ENCODE assay signal across 10 cellular contexts in genomic region chr13:29465741-29466293, GRCh38.
DNase-seq lines count a peak whose midpoint lies in the region; ATAC-seq and TF ChIP-seq lines count a peak whose summit lies in the region.
"Had no signal": no experiment of that assay in that cellular context is flagged by ENCODE, and none has a peak within 500 bp of the region (broad histone marks: within the 10 kb centered on the region; RNA-seq: fewer than 3 reads in every experiment).

No MANE protein-coding gene starts in this region.

- H3K27me3 Mint-ChIP-seq in HFFc6 (ENCODE audit: insufficient read depth) (peaks cover 4% of the 10 kb centered on the region; the same call in 1 of the 2 replicates), immature natural killer cell (ENCODE audit: low read depth in 3 of 3) (peaks cover 0 to 5% (median 0%) of the 10 kb centered on the region in 3 donors)

- no peak for TF ChIP-seq CTCF in HFFc6 (IDR thresholded peaks at IDR 0.05)
- TF ChIP-seq CTCF in astrocyte of the cerebellum (IDR thresholded peaks at IDR 0.05; ENCODE audit: low read depth, low read length, missing control alignments): no peak

- in situ Hi-C loops in astrocyte of the cerebellum (cut with HindIII; ENCODE audit: low sequenced_read_pairs): no loop called here

- intact Hi-C loops in left cardiac atrium (cut with DNase I): no loop called here

- no peak overlapping the region for H3K4me3 ChIP-seq in astrocyte of the cerebellum (ENCODE audit: low read depth, low read length)
- H3K4me3 ChIP-seq: SJSA1 had no signal

- H3K36me3 Mint-ChIP-seq in HFFc6 (ENCODE audit: low read depth): no peaks in the 10 kb centered on the region
- no peaks in the 10 kb centered on the region for H3K36me3 Mint-ChIP-seq in immature natural killer cell

- no peaks in the 10 kb centered on the region for H3K9me3 Mint-ChIP-seq in HFFc6
- H3K9me3 Mint-ChIP-seq in immature natural killer cell: no peaks in the 10 kb centered on the region

- ATAC-seq in left cardiac atrium: peak; percentile 79 to 84
- no peak for ATAC-seq in GM18867 (IDR thresholded peaks at IDR 0.05; ENCODE audit: unreplicated experiment)

- peaks cover 12% of the 10 kb centered on the region for H3K4me1 Mint-ChIP-seq in HFFc6 (ENCODE audit: low read depth)
- peaks cover 0 to 8% of the 10 kb centered on the region in 2 donors for H3K4me1 Mint-ChIP-seq in immature natural killer cell

- H3K27ac Mint-ChIP-seq in HFFc6: no peak overlapping the region
- no peak overlapping the region for H3K27ac Mint-ChIP-seq in immature natural killer cell

- peak; percentile 75 for DNase-seq in HFFc6
- peak; percentile 68 for DNase-seq in astrocyte of the cerebellum (ENCODE audit: low read depth)
- peak; percentile 63 for DNase-seq in left cardiac atrium
- peak; percentile 13 for DNase-seq in stromal cell of bone marrow (ENCODE audit: low read depth)
- DNase-seq in immature natural killer cell: no peak
- DNase-seq in activated CD8-positive, alpha-beta memory T cell treated with anti-CD3 and anti-CD28 coated beads for 24 hours: no peak
- DNase-seq: activated CD4-positive, alpha-beta T cell treated with anti-CD3 and anti-CD28 coated beads, Interleukin-2, amount 50 U/mL, for 48 hours; GDM1 had no signal

- H3K4me3 Mint-ChIP-seq in HFFc6: no peak overlapping the region; the same call in 1 of the 2 replicates
- H3K4me3 Mint-ChIP-seq in immature natural killer cell: no peak overlapping the region

Comparison
In these comparisons a context has a peak if more than half of its experiments do, and no peak if none do; other contexts are left out.
1. DNase-seq: peak in HFFc6 (single experiment), astrocyte of the cerebellum (single experiment), left cardiac atrium (single experiment) and stromal cell of bone marrow (single experiment); none in immature natural killer cell (0 of 3) and activated CD8-positive, alpha-beta memory T cell treated with anti-CD3 and anti-CD28 coated beads for 24 hours (single experiment).